In the genomic region with DNA sequence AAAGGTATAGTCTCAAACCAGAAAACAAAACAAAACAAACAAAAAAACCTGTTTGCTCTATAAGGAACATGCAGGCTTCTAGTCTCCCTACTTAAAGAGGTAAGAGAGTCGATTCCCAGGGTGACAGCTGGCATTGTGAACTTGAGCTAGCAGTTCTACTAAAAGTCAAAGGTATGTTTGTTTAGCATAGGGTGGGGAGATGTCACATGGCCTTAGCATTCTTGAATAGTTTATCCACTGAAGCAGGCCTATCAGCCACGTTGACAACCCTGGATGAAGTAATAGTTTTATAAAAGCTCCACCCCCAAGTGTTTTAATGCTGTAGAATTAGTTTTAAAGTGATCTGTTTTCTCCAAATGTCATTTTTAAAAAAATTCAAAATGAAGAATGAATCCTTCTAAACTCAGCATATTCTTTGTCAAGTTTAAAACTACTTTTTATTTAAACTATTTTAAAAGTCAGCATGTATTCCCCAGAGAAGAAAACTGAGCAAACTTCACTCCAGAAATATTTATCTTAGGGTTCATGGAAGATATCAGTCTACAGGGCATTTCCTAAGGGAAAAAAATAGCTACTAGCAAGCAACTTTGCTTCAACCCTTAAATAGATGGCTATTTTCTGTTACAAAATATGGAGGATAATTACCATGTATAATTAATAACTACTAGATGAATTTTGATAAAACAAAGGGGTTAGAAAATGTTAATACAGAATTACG, we compare ENCODE assay signal across 11 cellular contexts. TPM values are rescaled to one million over a fixed set of nuclear protein-coding genes. Genes with fewer than 3 reads are reported as not detected.
DNase-seq lines count a peak whose midpoint lies in the region; ATAC-seq and FAIRE-seq lines count a peak whose summit lies in the region.
"Had no signal": no experiment of that assay in that cellular context is flagged by ENCODE, and none has a peak within 500 bp of the region (broad histone marks: within the 10 kb centered on the region; RNA-seq: fewer than 3 reads in every experiment).

No MANE protein-coding gene starts in this region.

- H3K27ac ChIP-seq in small intestine (ENCODE audit: low read depth in 1 of 2, low read length in 1 of 2): peak overlapping the region in 1 of 2 donors; percentile 87
- H3K27ac ChIP-seq: foreskin keratinocyte had no signal

- H3K9me3 ChIP-seq in adipocyte (ENCODE audit: control insufficient read depth, low read length) (no peaks in the 10 kb centered on the region), small intestine (ENCODE audit: control insufficient read depth, low read depth) (no peaks in the 10 kb centered on the region)

- H3K4me1 ChIP-seq in adipocyte (ENCODE audit: control insufficient read depth, insufficient read depth, low read length) (peaks cover 39% of the 10 kb centered on the region), small intestine (ENCODE audit: control insufficient read depth in 2 of 2, insufficient read depth in 1 of 2, low read depth in 1 of 2, low read length in 1 of 2) (peaks cover 0 to 5% of the 10 kb centered on the region in 2 donors)

- 13 to 29% (median 22%) methylated on average over 3 of the region's 3 CpGs for WGBS in small intestine, 3 donors

- H3K36me3 ChIP-seq in adipocyte (ENCODE audit: control insufficient read depth, insufficient read depth, low read length, severe bottlenecking) (peaks cover 4% of the 10 kb centered on the region), small intestine (ENCODE audit: control insufficient read depth in 2 of 2, insufficient read depth in 2 of 2, low read length in 2 of 2) (no peaks in the 10 kb centered on the region)

- peak; percentile 96 for FAIRE-seq in small intestine (lab: Jason Lieb, UNC)
- FAIRE-seq: G401.6 had no signal

- DNase-seq in HT-29 (ENCODE audit: low spot score): peak; percentile 97
- DNase-seq in adipocyte (ENCODE audit: low read depth): peak; percentile 25
- DNase-seq in iPS-NIHi11 (ENCODE audit: low spot score): peak; percentile 60
- peak; percentile 97 for DNase-seq in small intestine
- no peak for DNase-seq in mesenteric fat pad (ENCODE audit: low spot score)
- no peak for DNase-seq in Ammon's horn (ENCODE audit: low spot score)
- DNase-seq: NCI-H2081 treated with DMSO at 0.1 percent for 48 hours had no signal

- H3K4me3 ChIP-seq in adipocyte (ENCODE audit: low read length) (peak overlapping the region; percentile 67), small intestine (ENCODE audit: low read depth in 1 of 2, low read length in 2 of 2) (no peak overlapping the region)

- no peak for ATAC-seq in GM21529 (IDR thresholded peaks at IDR 0.05; ENCODE audit: unreplicated experiment)
- no peak for ATAC-seq in HG02588 (IDR thresholded peaks at IDR 0.05; ENCODE audit: unreplicated experiment)
- ATAC-seq: foreskin keratinocyte had no signal

- H3K27me3 ChIP-seq in adipocyte (replicated peaks; ENCODE audit: control insufficient read depth, insufficient read depth, low read length) (no peaks in the 10 kb centered on the region), small intestine (ENCODE audit: control insufficient read depth in 2 of 2, insufficient read depth in 2 of 2, low read length in 2 of 2) (no peaks in the 10 kb centered on the region)

- H3K9ac ChIP-seq in adipocyte (ENCODE audit: low read length): peak overlapping the region; percentile 75

RNA-seq across cellular contexts. Expression of a gene that starts 1.7 kb away (rescaled TPM):
- 0.10 and 0.13 TPM in 2 replicates for total RNA-seq in HT-29 (2014; rRNA removed; shearing (Covaris generic))
- 1 to 10 TPM; 1.5 to 2.9 (median 2.7) TPM for polyA plus RNA-seq in small intestine
- 3.9 TPM for total RNA-seq in mesenteric fat pad

RNA-seq across cellular contexts. Expression of a gene that starts 29.5 kb away (rescaled TPM):
- 559 and 564 TPM in 2 replicates for total RNA-seq in HT-29 (2014; rRNA removed; shearing (Covaris generic))
- polyA plus RNA-seq in small intestine: 100 to 1,000 TPM; 417 to 708 (median 665) TPM
- 460 TPM for total RNA-seq in mesenteric fat pad

RNA-seq across cellular contexts. Expression of a gene that starts 43.8 kb away (rescaled TPM):
- 483 and 484 TPM in 2 replicates for total RNA-seq in HT-29 (2014; rRNA removed; shearing (Covaris generic))
- 1,000 to 10,000 TPM in 2 of 3 donors, 100 to 1,000 TPM in 1; 601 to 1,249 (median 1,170) TPM for polyA plus RNA-seq in small intestine
- 291 TPM for total RNA-seq in mesenteric fat pad

Comparison
In these comparisons a context has a peak if more than half of its experiments do, and no peak if none do; other contexts are left out.
1. DNase-seq: peak in HT-29 (single experiment), adipocyte (single experiment), iPS-NIHi11 (single experiment) and small intestine (single experiment); none in mesenteric fat pad (single experiment) and Ammon's horn (single experiment).